ENCODE assay signal across 1 cellular context in the genomic region with DNA sequence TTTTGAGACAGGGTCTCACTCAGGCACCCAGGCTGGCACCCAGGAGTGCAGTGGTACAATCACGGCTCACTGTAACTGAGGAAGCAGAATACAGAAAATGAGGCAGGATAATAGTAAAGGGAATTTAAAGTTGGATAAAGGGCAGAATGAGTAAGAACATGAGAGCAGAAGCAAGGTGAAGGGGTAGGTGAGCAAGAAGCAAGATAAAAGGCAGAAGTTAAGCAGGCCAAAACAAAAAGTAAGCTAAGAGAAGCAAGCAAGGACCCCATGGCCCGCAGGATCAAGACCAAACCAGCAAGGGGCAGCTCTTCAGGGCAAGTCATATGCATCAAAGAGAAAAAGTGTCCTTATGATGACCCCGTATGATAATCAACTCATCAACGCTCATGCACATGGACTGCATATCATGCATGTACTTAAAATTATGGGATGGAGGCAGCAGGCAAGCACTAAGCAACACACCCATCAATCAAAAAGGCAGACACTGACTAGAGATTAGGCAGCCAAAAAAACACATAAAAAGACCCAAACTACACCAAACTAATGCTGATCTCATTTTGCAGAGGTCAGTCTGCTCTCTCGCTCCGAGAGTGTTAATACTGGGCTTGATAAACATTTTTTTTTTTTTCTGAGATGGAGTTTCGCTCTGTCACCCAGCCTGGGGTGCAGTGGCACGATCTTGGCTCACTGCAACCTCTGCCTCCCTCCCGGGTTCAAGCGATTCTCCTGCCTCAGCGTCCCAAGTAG.
TF ChIP-seq lines count a peak whose summit lies in the region.

No MANE protein-coding gene starts in this region.

TF ChIP-seq in GM23338, 12 proteins besides CTCF, POLR2A, EP300 and RAD21:
- TF ChIP-seq, protein P1, sequence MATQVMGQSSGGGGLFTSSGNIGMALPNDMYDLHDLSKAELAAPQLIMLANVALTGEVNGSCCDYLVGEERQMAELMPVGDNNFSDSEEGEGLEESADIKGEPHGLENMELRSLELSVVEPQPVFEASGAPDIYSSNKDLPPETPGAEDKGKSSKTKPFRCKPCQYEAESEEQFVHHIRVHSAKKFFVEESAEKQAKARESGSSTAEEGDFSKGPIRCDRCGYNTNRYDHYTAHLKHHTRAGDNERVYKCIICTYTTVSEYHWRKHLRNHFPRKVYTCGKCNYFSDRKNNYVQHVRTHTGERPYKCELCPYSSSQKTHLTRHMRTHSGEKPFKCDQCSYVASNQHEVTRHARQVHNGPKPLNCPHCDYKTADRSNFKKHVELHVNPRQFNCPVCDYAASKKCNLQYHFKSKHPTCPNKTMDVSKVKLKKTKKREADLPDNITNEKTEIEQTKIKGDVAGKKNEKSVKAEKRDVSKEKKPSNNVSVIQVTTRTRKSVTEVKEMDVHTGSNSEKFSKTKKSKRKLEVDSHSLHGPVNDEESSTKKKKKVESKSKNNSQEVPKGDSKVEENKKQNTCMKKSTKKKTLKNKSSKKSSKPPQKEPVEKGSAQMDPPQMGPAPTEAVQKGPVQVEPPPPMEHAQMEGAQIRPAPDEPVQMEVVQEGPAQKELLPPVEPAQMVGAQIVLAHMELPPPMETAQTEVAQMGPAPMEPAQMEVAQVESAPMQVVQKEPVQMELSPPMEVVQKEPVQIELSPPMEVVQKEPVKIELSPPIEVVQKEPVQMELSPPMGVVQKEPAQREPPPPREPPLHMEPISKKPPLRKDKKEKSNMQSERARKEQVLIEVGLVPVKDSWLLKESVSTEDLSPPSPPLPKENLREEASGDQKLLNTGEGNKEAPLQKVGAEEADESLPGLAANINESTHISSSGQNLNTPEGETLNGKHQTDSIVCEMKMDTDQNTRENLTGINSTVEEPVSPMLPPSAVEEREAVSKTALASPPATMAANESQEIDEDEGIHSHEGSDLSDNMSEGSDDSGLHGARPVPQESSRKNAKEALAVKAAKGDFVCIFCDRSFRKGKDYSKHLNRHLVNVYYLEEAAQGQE (IDR thresholded peaks at IDR 0.05; ENCODE audit: unreplicated experiment), result no peak
- TF ChIP-seq EZH2 (IDR thresholded peaks at IDR 0.05; ENCODE audit: low read depth, unreplicated experiment), result no peak
